ENCODE assay signal across 9 cellular contexts in genomic region chr19:3096267-3096901, GRCh38. TPM values are rescaled to one million over a fixed set of nuclear protein-coding genes. Genes with fewer than 3 reads are reported as not detected.
DNase-seq lines count a peak whose midpoint lies in the region; ATAC-seq and TF ChIP-seq lines count a peak whose summit lies in the region.
"Had no signal": no experiment of that assay in that cellular context is flagged by ENCODE, and none has a peak within 500 bp of the region (broad histone marks: within the 10 kb centered on the region; RNA-seq: fewer than 3 reads in every experiment).

No MANE protein-coding gene starts in this region.

- CTCF ChIA-PET in activated naive CD4-positive, alpha-beta T cell treated with anti-CD3 and anti-CD28 coated beads for 36 hours (lab: Charles Lee): interaction anchor here (0.6 to 3.0 kb wide), 4 partner anchors 8 to 146 kb away, joined by 3 to 15 read pairs (median 8); no protein-coding TSS in a partner anchor

- no peaks in the 10 kb centered on the region for H3K27me3 Mint-ChIP-seq in activated naive CD4-positive, alpha-beta T cell treated with anti-CD3 and anti-CD28 coated beads for 36 hours (ENCODE audit: low read depth)
- H3K27me3 Mint-ChIP-seq in central memory CD8-positive, alpha-beta T cell: peaks cover 38% of the 10 kb centered on the region
- H3K27me3 Mint-ChIP-seq in mesothelial cell of epicardium (ENCODE audit: low read depth): no peaks in the 10 kb centered on the region

- TF ChIP-seq CTCF in mesothelial cell of epicardium (IDR thresholded peaks at IDR 0.05; ENCODE audit: unreplicated experiment): no peak
- no peak for TF ChIP-seq CTCF in transverse colon (IDR thresholded peaks at IDR 0.05)

- peak; percentile 31 for TF ChIP-seq POLR2A in transverse colon (IDR thresholded peaks at IDR 0.05)

- ATAC-seq in central memory CD8-positive, alpha-beta T cell (replicated peaks; ENCODE audit: extremely low read depth, poor library complexity, severe bottlenecking): no peak
- ATAC-seq in HG03432 (IDR thresholded peaks at IDR 0.05; ENCODE audit: unreplicated experiment): no peak

- H3K9me3 Mint-ChIP-seq in activated naive CD4-positive, alpha-beta T cell treated with anti-CD3 and anti-CD28 coated beads for 36 hours: no peaks in the 10 kb centered on the region
- no peaks in the 10 kb centered on the region for H3K9me3 Mint-ChIP-seq in central memory CD8-positive, alpha-beta T cell
- H3K9me3 Mint-ChIP-seq in mesothelial cell of epicardium: no peaks in the 10 kb centered on the region

- H3K36me3 ChIP-seq in transverse colon: no peaks in the 10 kb centered on the region

- H3K27me3 ChIP-seq in transverse colon: no peaks in the 10 kb centered on the region

- H3K4me1 ChIP-seq in transverse colon: peaks cover 39 to 65% (median 56%) of the 10 kb centered on the region in 4 donors

- H3K27ac Mint-ChIP-seq in activated naive CD4-positive, alpha-beta T cell treated with anti-CD3 and anti-CD28 coated beads for 36 hours: no peak overlapping the region
- no peak overlapping the region for H3K27ac Mint-ChIP-seq in central memory CD8-positive, alpha-beta T cell (ENCODE audit: low read depth)
- H3K27ac Mint-ChIP-seq in mesothelial cell of epicardium: no peak overlapping the region

- H3K4me3 Mint-ChIP-seq in activated naive CD4-positive, alpha-beta T cell treated with anti-CD3 and anti-CD28 coated beads for 36 hours: peak overlapping the region; percentile 77
- H3K4me3 Mint-ChIP-seq in central memory CD8-positive, alpha-beta T cell: peak overlapping the region; percentile 73
- peak overlapping the region; percentile 80 for H3K4me3 Mint-ChIP-seq in mesothelial cell of epicardium

- no peaks in the 10 kb centered on the region for H3K36me3 Mint-ChIP-seq in activated naive CD4-positive, alpha-beta T cell treated with anti-CD3 and anti-CD28 coated beads for 36 hours (ENCODE audit: low read depth)
- peaks cover 3% of the 10 kb centered on the region for H3K36me3 Mint-ChIP-seq in central memory CD8-positive, alpha-beta T cell (ENCODE audit: insufficient read depth)
- no peaks in the 10 kb centered on the region for H3K36me3 Mint-ChIP-seq in mesothelial cell of epicardium

- DNase-seq in activated naive CD4-positive, alpha-beta T cell treated with anti-CD3 and anti-CD28 coated beads for 36 hours: no peak
- no peak for DNase-seq in activated naive CD4-positive, alpha-beta T cell (lab: John Stamatoyannopoulos, UW)
- DNase-seq in central memory CD8-positive, alpha-beta T cell (ENCODE audit: low spot score in 2 of 2): no peak
- DNase-seq in mesothelial cell of epicardium (ENCODE audit: low spot score in 2 of 2, unreplicated experiment in 2 of 2): no peak
- peak; percentile 43 for DNase-seq in transverse colon
- DNase-seq in putamen (ENCODE audit: low spot score): no peak
- DNase-seq in AML-193 (lab: John Stamatoyannopoulos, UW): no peak
- DNase-seq: NCI-H2029 treated with DMSO at 0.1 percent for 48 hours had no signal

- no peaks in the 10 kb centered on the region for H3K9me3 ChIP-seq in transverse colon

- peaks cover 37% of the 10 kb centered on the region for H3K4me1 Mint-ChIP-seq in activated naive CD4-positive, alpha-beta T cell treated with anti-CD3 and anti-CD28 coated beads for 36 hours (ENCODE audit: low read depth)
- H3K4me1 Mint-ChIP-seq in central memory CD8-positive, alpha-beta T cell: peaks cover 22% of the 10 kb centered on the region
- H3K4me1 Mint-ChIP-seq in mesothelial cell of epicardium: peaks cover 21% of the 10 kb centered on the region

- in situ Hi-C loops in transverse colon (cut with MboI; ENCODE audit: low pct_ligation_motif_present in 1 of 4, low pct_unique_long_range_greater_than_20kb in 1 of 4, low sequenced_read_pairs in 3 of 4): loop anchor here in 1 of 4 donors (25.0 kb wide), 1 partner anchor 134 kb away; no protein-coding TSS in a partner anchor

- TF ChIP-seq EP300 in transverse colon (IDR thresholded peaks at IDR 0.05; ENCODE audit: low read depth): no peak

- intact Hi-C loops in activated naive CD4-positive, alpha-beta T cell treated with anti-CD3 and anti-CD28 coated beads for 36 hours (cut with micrococcal nuclease): no loop called here
- intact Hi-C loops in transverse colon (cut with DNase I; ENCODE audit: low total_unique reads): no loop called here

- H3K27ac ChIP-seq in transverse colon: peak overlapping the region; percentile 88 to 92 (median 91)

- peak overlapping the region in 3 of 4 donors; percentile 83 to 97 (median 96) for H3K4me3 ChIP-seq in transverse colon

- WGBS in transverse colon (ENCODE audit: low coverage in 1 of 2), 2 donors: 9 to 32% methylated on average over 7 to 25 of the region's 25 CpGs

RNA-seq across cellular contexts. Expression of gene GNA11, which starts 2.2 kb away (rescaled TPM):
- total RNA-seq in activated naive CD4-positive, alpha-beta T cell treated with anti-CD3 and anti-CD28 coated beads for 36 hours: 10 to 100 TPM; 10.9 to 11.2 TPM
- total RNA-seq in mesothelial cell of epicardium (35.9 to 40.0 TPM (median 36.3 TPM) in 3 replicates), transverse colon (100 to 1,000 TPM; 160 to 467 (median 242) TPM)

RNA-seq across cellular contexts. Expression of gene TLE5, which starts 34.1 kb away (rescaled TPM):
- total RNA-seq in activated naive CD4-positive, alpha-beta T cell treated with anti-CD3 and anti-CD28 coated beads for 36 hours: 100 to 1,000 TPM; 326 to 354 TPM
- total RNA-seq in mesothelial cell of epicardium (411 to 417 TPM (median 413 TPM) in 3 replicates), transverse colon (100 to 1,000 TPM; 307 to 561 (median 400) TPM)

RNA-seq across cellular contexts. Expression of gene GNA15, which starts 39.4 kb away (rescaled TPM):
- 10 to 100 TPM; 26.6 to 28.4 TPM for total RNA-seq in activated naive CD4-positive, alpha-beta T cell treated with anti-CD3 and anti-CD28 coated beads for 36 hours
- 0.09 to 0.13 TPM (median 0.13 TPM) in 3 replicates for total RNA-seq in mesothelial cell of epicardium
- 1 to 10 TPM in 2 of 4 donors, not detected in 2; 1.9 to 2.2 TPM for total RNA-seq in transverse colon

Comparison
In these comparisons a context has a peak if more than half of its experiments do, and no peak if none do; other contexts are left out.
1. RNA of gene GNA15, which starts 39.4 kb away (total RNA-seq): 26.6 to 28.4 TPM in activated naive CD4-positive, alpha-beta T cell treated with anti-CD3 and anti-CD28 coated beads for 36 hours; 1.9 to 2.2 TPM in transverse colon and 0.09 to 0.13 TPM in mesothelial cell of epicardium; every median in the first group is over 4 times any median in the second.
2. Peak in every context shown above with its lines, with median percentiles within 50 percentile points of each other: H3K4me3 Mint-ChIP-seq.